ENCODE assay signal across 8 cellular contexts in genomic region chr1:18820791-18821641, GRCh38. TPM values are rescaled to one million over a fixed set of nuclear protein-coding genes. Genes with fewer than 3 reads are reported as not detected.
DNase-seq lines count a peak whose midpoint lies in the region; ATAC-seq and TF ChIP-seq lines count a peak whose summit lies in the region.

No MANE protein-coding gene starts in this region.

- DNase-seq in COR-L47 (lab: John Stamatoyannopoulos, UW) (peak; percentile 6), HuH-7 (ENCODE audit: low spot score) (peak; percentile 84), Peyer's patch (peak; percentile 29 to 79 (median 73)), fibroblast of villous mesenchyme (ENCODE audit: low read depth) (peak; percentile 54), non-pigmented ciliary epithelial cell (ENCODE audit: low read depth) (peak; percentile 11), suprapubic skin (ENCODE audit: low spot score in 2 of 2) (no peak)
- DNase-seq in activated T-helper 1 cell treated with anti-CD3 and anti-CD28 coated beads, Interleukin-2, amount 50 U/mL, for 16 hours (ENCODE audit: low read depth in 1 of 2, low spot score in 1 of 2) = peak; percentile 15 to 33

- no peak overlapping the region for H3K4me3 ChIP-seq in Peyer's patch
- no peak overlapping the region for H3K4me3 ChIP-seq in fibroblast of villous mesenchyme (ENCODE audit: low read depth, low read length)
- no peak overlapping the region for H3K4me3 ChIP-seq in suprapubic skin

- peak; percentile 32 to 76 (median 66) for TF ChIP-seq CTCF in Peyer's patch (IDR thresholded peaks at IDR 0.05)
- peak; percentile 97 for TF ChIP-seq CTCF in fibroblast of villous mesenchyme (IDR thresholded peaks at IDR 0.05; ENCODE audit: insufficient read depth, low read depth, low read length)
- TF ChIP-seq CTCF in suprapubic skin (IDR thresholded peaks at IDR 0.05) = peak; percentile 67 to 86

- H3K4me1 ChIP-seq in Peyer's patch = no peaks in the 10 kb centered on the region
- H3K4me1 ChIP-seq in suprapubic skin = no peaks in the 10 kb centered on the region

- WGBS in suprapubic skin = 79% methylated on average over 14 of the region's 22 CpGs

- H3K27me3 ChIP-seq in Peyer's patch (no peaks in the 10 kb centered on the region), suprapubic skin (peaks cover 51% of the 10 kb centered on the region)

- H3K9me3 ChIP-seq in Peyer's patch (no peaks in the 10 kb centered on the region), suprapubic skin (no peaks in the 10 kb centered on the region)

- TF ChIP-seq POLR2A in Peyer's patch (IDR thresholded peaks at IDR 0.05) (no peak), suprapubic skin (IDR thresholded peaks at IDR 0.05) (no peak)

- ATAC-seq in GM21737 (IDR thresholded peaks at IDR 0.05; ENCODE audit: unreplicated experiment) = no peak

- no peak for TF ChIP-seq EP300 in suprapubic skin (IDR thresholded peaks at IDR 0.05)

- no peak overlapping the region for H3K27ac ChIP-seq in Peyer's patch
- H3K27ac ChIP-seq in suprapubic skin = no peak overlapping the region

- H3K36me3 ChIP-seq in Peyer's patch (no peaks in the 10 kb centered on the region), suprapubic skin (no peaks in the 10 kb centered on the region)

RNA-seq across cellular contexts. Expression of gene TAS1R2, which starts 38.4 kb away (rescaled TPM):
- total RNA-seq in Peyer's patch = under 1 TPM in 1 of 4 donors, not detected in 3; 0.35 TPM
- total RNA-seq in fibroblast of villous mesenchyme = not detected in 2 replicates
- total RNA-seq in suprapubic skin = 1 to 10 TPM in 2 of 4 donors, under 1 TPM in 1, not detected in 1; 0.38 to 1.3 (median 1.2) TPM

Comparison
In these comparisons a context has a peak if more than half of its experiments do, and no peak if none do; other contexts are left out.
1. DNase-seq: peak in COR-L47 (single experiment), HuH-7 (single experiment), Peyer's patch (3 of 3), activated T-helper 1 cell treated with anti-CD3 and anti-CD28 coated beads, Interleukin-2, amount 50 U/mL, for 16 hours (2 of 2), fibroblast of villous mesenchyme (single experiment) and non-pigmented ciliary epithelial cell (single experiment); none in suprapubic skin (0 of 2).
2. Peak in every context shown above with its lines, with median percentiles within 50 percentile points of each other: CTCF ChIP-seq.